8 cellular contexts compared by ENCODE assay signal in genomic region chr15:80404057-80404718, GRCh38. TPM values are rescaled to one million over a fixed set of nuclear protein-coding genes. Genes with fewer than 3 reads are reported as not detected.
DNase-seq lines count a peak whose midpoint lies in the region; ATAC-seq and TF ChIP-seq lines count a peak whose summit lies in the region.

Gene ARNT2, plus strand, starts transcription at chr15:80404382. Its CDS starts 134 bp downstream, at chr15:80404516.

- H3K4me1 Mint-ChIP-seq in activated B cell treated with CpG ODN at 0.5 μM for 24 hours = peaks cover 7% of the 10 kb centered on the region

- 0% methylated on average over 58 of the region's 97 CpGs for WGBS in prostate gland

- peaks cover 63% of the 10 kb centered on the region for H3K27me3 Mint-ChIP-seq in activated B cell treated with CpG ODN at 0.5 μM for 24 hours

- no peak within 1 kb of the TSS for H3K27ac Mint-ChIP-seq in activated B cell treated with CpG ODN at 0.5 μM for 24 hours

- H3K4me1 ChIP-seq in cardiac muscle cell (ENCODE audit: low read depth) (no peaks in the 10 kb centered on the region), prostate gland (replicated peaks) (no peaks in the 10 kb centered on the region)

- intact Hi-C loops in activated B cell treated with CpG ODN at 0.5 μM for 24 hours (cut with micrococcal nuclease) = no loop called here
- intact Hi-C loops in prostate gland (cut with DNase I) = loop anchor here (10.0 kb wide), 1 partner anchor 349 kb away; the partner anchor contains the start of gene ZFAND6

- POLR2A ChIA-PET in activated B cell treated with CpG ODN at 0.5 μM for 24 hours (lab: Charles Lee) = no interaction called here

- no peaks in the 10 kb centered on the region for H3K9me3 Mint-ChIP-seq in activated B cell treated with CpG ODN at 0.5 μM for 24 hours

- peak; percentile 2 for DNase-seq in stimulated activated CD4-positive, alpha-beta T cell treated with anti-CD3 and anti-CD28 coated beads, Interleukin-15, amount 100 ng/mL, for 24 hours
- no peak for DNase-seq in stimulated activated CD4-positive, alpha-beta T cell treated with anti-CD3 and anti-CD28 coated beads, Interleukin-1b, Interleukin-23, amount 100 ng/mL, for 48 hours
- no peak for DNase-seq in activated B cell treated with CpG ODN at 0.5 μM for 24 hours
- peak; percentile 5 to 59 for DNase-seq in cardiac muscle cell (ENCODE audit: low read depth in 1 of 2, low spot score in 1 of 2)
- DNase-seq in prostate gland (ENCODE audit: low spot score) = no peak
- no peak for DNase-seq in NCI-H128 (lab: John Stamatoyannopoulos, UW; ENCODE audit: unreplicated experiment)
- no peak for DNase-seq in HUDEP-2 (lab: John Stamatoyannopoulos, UW; ENCODE audit: unreplicated experiment in 76 of 76)

- peaks cover 57% of the 10 kb centered on the region for H3K27me3 ChIP-seq in cardiac muscle cell
- H3K27me3 ChIP-seq in prostate gland (replicated peaks; ENCODE audit: insufficient read depth) = no peaks in the 10 kb centered on the region

- no peaks in the 10 kb centered on the region for H3K36me3 Mint-ChIP-seq in activated B cell treated with CpG ODN at 0.5 μM for 24 hours (ENCODE audit: low read depth)

- peak within 1 kb of the TSS; percentile 11 for H3K4me3 Mint-ChIP-seq in activated B cell treated with CpG ODN at 0.5 μM for 24 hours

- H3K27ac ChIP-seq in cardiac muscle cell (no peak within 1 kb of the TSS), prostate gland (peak within 1 kb of the TSS; percentile 67)

- ATAC-seq in activated B cell treated with CpG ODN at 0.5 μM for 24 hours (ENCODE audit: low read depth) = no peak
- no peak for ATAC-seq in GM19023 (IDR thresholded peaks at IDR 0.05; ENCODE audit: unreplicated experiment)

- no peak for TF ChIP-seq POLR2A in prostate gland (IDR thresholded peaks at IDR 0.05)

- CTCF ChIA-PET in activated B cell treated with CpG ODN at 0.5 μM for 24 hours (lab: Charles Lee) = no interaction called here

- TF ChIP-seq CTCF in activated B cell treated with CpG ODN at 0.5 μM for 24 hours (IDR thresholded peaks at IDR 0.05) (no peak), cardiac muscle cell (IDR thresholded peaks at IDR 0.05; ENCODE audit: low read depth, low read length) (no peak), prostate gland (IDR thresholded peaks at IDR 0.05) (no peak)

- no peaks in the 10 kb centered on the region for H3K36me3 ChIP-seq in cardiac muscle cell
- no peaks in the 10 kb centered on the region for H3K36me3 ChIP-seq in prostate gland

- H3K9me3 ChIP-seq in cardiac muscle cell (ENCODE audit: low read depth) (no peaks in the 10 kb centered on the region), prostate gland (no peaks in the 10 kb centered on the region)

- peak within 1 kb of the TSS; percentile 76 for H3K4me3 ChIP-seq in cardiac muscle cell
- H3K4me3 ChIP-seq in prostate gland = peak within 1 kb of the TSS; percentile 53 to 54

RNA-seq across cellular contexts. Expression of gene ARNT2, which starts in this region (rescaled TPM):
- total RNA-seq in activated B cell treated with CpG ODN at 0.5 μM for 24 hours = not detected in 2 replicates
- total RNA-seq in cardiac muscle cell = 3.6 and 4.4 TPM in 2 replicates
- 3.1 and 3.8 TPM in 2 replicates for polyA plus RNA-seq in cardiac muscle cell
- 10 to 100 TPM in 1 of 2 donors, 1 to 10 TPM in 1; 9.1 to 43.7 TPM for total RNA-seq in prostate gland

Comparison
In these comparisons a context has a peak if more than half of its experiments do, and no peak if none do; other contexts are left out.
1. DNase-seq: peak in stimulated activated CD4-positive, alpha-beta T cell treated with anti-CD3 and anti-CD28 coated beads, Interleukin-15, amount 100 ng/mL, for 24 hours (single experiment) and cardiac muscle cell (2 of 2); none in stimulated activated CD4-positive, alpha-beta T cell treated with anti-CD3 and anti-CD28 coated beads, Interleukin-1b, Interleukin-23, amount 100 ng/mL, for 48 hours (single experiment), activated B cell treated with CpG ODN at 0.5 μM for 24 hours (single experiment), prostate gland (single experiment), NCI-H128 (single experiment) and HUDEP-2 (0 of 76).